Comparison of ENCODE assay signal across 1 cellular context in genomic region chr11:62546244-62546936, GRCh38.
TF ChIP-seq lines count a peak whose summit lies in the region.

TSS of gene AHNAK (minus strand) at chr11:62546806. CDS start at chr11:62536098, 10,708 bp downstream.

TF ChIP-seq in K562, 482 proteins besides CTCF, POLR2A, EP300 and RAD21 (continued from another document and continues in another):
- TF ChIP-seq KDM2B (CRISPR knock-in tag; IDR thresholded peaks at IDR 0.05) (peak; percentile 94; the same call in 1 of the 2 replicates), RBM17 (IDR thresholded peaks at IDR 0.05; ENCODE audit: borderline replicate concordance, low read depth, low read length) (no peak), HNRNPL (IDR thresholded peaks at IDR 0.05; ENCODE audit: low read depth, low read length) (no peak), ZNF778 (CRISPR knock-in tag; IDR thresholded peaks at IDR 0.05) (no peak), TRIM28 (IDR thresholded peaks at IDR 0.05) (no peak), MCM3 (IDR thresholded peaks at IDR 0.05) (no peak), SRSF7 (optimal IDR thresholded peaks at IDR 0.05; ENCODE audit: low read depth, low read length) (no peak), POLR2AphosphoS2 (IDR thresholded peaks at IDR 0.05; ENCODE audit: low read length) (no peak), TCF15 (CRISPR knock-in tag; IDR thresholded peaks at IDR 0.05) (no peak), RBFOX2 (IDR thresholded peaks at IDR 0.05; ENCODE audit: low read depth, low read length) (peak; percentile 77), ID3 (CRISPR knock-in tag; IDR thresholded peaks at IDR 0.05) (no peak), ID3 (tag; IDR thresholded peaks at IDR 0.05) (no peak), NFRKB (IDR thresholded peaks at IDR 0.05; ENCODE audit: low read depth) (no peak), FOXA1 (IDR thresholded peaks at IDR 0.05; ENCODE audit: borderline replicate concordance) (no peak), SMAD2 (IDR thresholded peaks at IDR 0.05; ENCODE audit: low read depth, low read length) (no peak), CSDE1 (IDR thresholded peaks at IDR 0.05) (no peak), STAT6 (CRISPR knock-in tag; IDR thresholded peaks at IDR 0.05) (no peak), ZNF318 (IDR thresholded peaks at IDR 0.05; ENCODE audit: borderline replicate concordance in 1 of 2, low read depth in 1 of 2) (no peak), TAF1 (IDR thresholded peaks at IDR 0.05; ENCODE audit: control insufficient read depth, extremely low read depth, insufficient read depth, low read length, severe bottlenecking) (peak; percentile 50), ZNF639 (CRISPR knock-in tag; conservative IDR thresholded peaks at IDR 0.05 in 1 of 2, IDR thresholded peaks at IDR 0.05 in 1 of 2) (0 out of 4 replicates have a peak, but pooled peaks of 1 of the 2 experiments have one; percentile 46), AFF4 (CRISPR knock-in tag; IDR thresholded peaks at IDR 0.05) (no peak; the same call in 1 of the 2 replicates), COPS2 (conservative IDR thresholded peaks at IDR 0.05) (no peak), SIN3A (IDR thresholded peaks at IDR 0.05; ENCODE audit: borderline replicate concordance in 2 of 2, control insufficient read depth in 1 of 2, low read depth in 2 of 2, low read length in 2 of 2) (no peak), ATF1 (CRISPR knock-in tag; IDR thresholded peaks at IDR 0.05) (no peak), ATF1 (tag; IDR thresholded peaks at IDR 0.05) (0 out of 2 replicates have a peak, but pooled peaks have one; percentile 16), MAFF (IDR thresholded peaks at IDR 0.05; ENCODE audit: low read length) (no peak), RAD51 (IDR thresholded peaks at IDR 0.05; ENCODE audit: borderline replicate concordance, low read depth) (no peak), MNT (conservative IDR thresholded peaks at IDR 0.05) (0 out of 4 replicates have a peak, but pooled peaks of 1 of the 2 experiments have one; percentile 26), MTF1 (CRISPR knock-in tag; IDR thresholded peaks at IDR 0.05; ENCODE audit: borderline replicate concordance) (no peak), EWSR1 (IDR thresholded peaks at IDR 0.05; ENCODE audit: borderline replicate concordance, low read depth, partially characterized antibody) (no peak), RBM22 (IDR thresholded peaks at IDR 0.05; ENCODE audit: low read depth, low read length, poor library complexity, severe bottlenecking) (peak; percentile 39), TOE1 (IDR thresholded peaks at IDR 0.05; ENCODE audit: borderline replicate concordance) (no peak), TOE1 (CRISPR knock-in tag; IDR thresholded peaks at IDR 0.05; ENCODE audit: borderline replicate concordance, low read depth) (0 out of 2 replicates have a peak, but pooled peaks have one; percentile 63), ERF (CRISPR knock-in tag; IDR thresholded peaks at IDR 0.05) (0 out of 2 replicates have a peak, but pooled peaks have one; percentile 23), ZNF277 (CRISPR knock-in tag; IDR thresholded peaks at IDR 0.05; ENCODE audit: borderline replicate concordance) (no peak)
